In the genomic region with DNA sequence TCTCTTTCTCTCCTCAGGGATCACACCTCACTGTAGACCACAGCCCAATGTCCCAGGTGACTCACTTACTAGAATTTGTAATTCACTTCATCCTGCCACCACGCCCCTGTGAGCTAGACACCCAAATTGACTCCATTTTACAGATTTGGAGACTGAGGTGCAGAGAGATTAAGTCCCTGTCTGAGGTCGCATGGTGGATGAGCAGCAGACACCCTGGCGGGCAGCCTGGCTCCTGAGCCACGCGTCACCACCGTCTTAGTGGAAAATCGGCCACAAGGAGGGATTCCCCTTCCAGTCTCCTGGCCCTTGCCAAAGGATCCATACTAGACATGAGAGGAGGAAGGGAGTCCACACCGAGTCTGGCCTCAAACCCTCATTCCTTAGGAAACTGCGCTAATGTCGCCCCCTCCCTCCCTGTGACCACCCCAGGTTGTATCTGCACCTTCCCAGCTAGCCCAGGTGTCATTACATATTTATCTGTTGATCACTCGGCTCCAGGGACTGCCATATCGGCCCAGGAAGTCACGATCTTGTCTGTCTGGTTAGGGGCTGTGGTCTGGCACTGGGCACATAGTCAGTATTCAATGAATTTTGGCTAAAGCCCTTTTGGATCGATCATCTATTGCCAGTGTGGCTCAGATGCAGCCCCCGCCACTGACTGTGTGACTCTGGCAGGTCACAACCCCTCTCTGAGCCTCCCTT, we compare ENCODE assay signal across 13 cellular contexts. TPM values are rescaled to one million over a fixed set of nuclear protein-coding genes. Genes with fewer than 3 reads are reported as not detected.
A peak's percentile ranks its signal among the peaks of the same experiment; 100 is the strongest.
DNase-seq lines count a peak whose midpoint lies in the region; ATAC-seq and TF ChIP-seq lines count a peak whose summit lies in the region.
"Had no signal": no experiment of that assay in that cellular context is flagged by ENCODE, and none has a peak within 500 bp of the region (broad histone marks: within the 10 kb centered on the region; RNA-seq: fewer than 3 reads in every experiment).

No MANE protein-coding gene starts in this region.

- no peaks in the 10 kb centered on the region for H3K27me3 ChIP-seq in CD4-positive, CD25-positive, alpha-beta regulatory T cell (ENCODE audit: control insufficient read depth, insufficient read depth, low read length)
- no peaks in the 10 kb centered on the region for H3K27me3 ChIP-seq in RWPE2 (ENCODE audit: insufficient read depth, poor library complexity, severe bottlenecking)
- no peaks in the 10 kb centered on the region for H3K27me3 ChIP-seq in gastrocnemius medialis
- H3K27me3 ChIP-seq: cardiac muscle cell had no signal

- no peaks in the 10 kb centered on the region for H3K27me3 Mint-ChIP-seq in CD4-positive, CD25-positive, alpha-beta regulatory T cell

- no peak for ATAC-seq in CD4-positive, CD25-positive, alpha-beta regulatory T cell (ENCODE audit: low read depth in 2 of 2)
- ATAC-seq in RWPE2 (ENCODE audit: low read depth) (no peak), esophagus mucosa (peak; percentile 30), gastrocnemius medialis (no peak)

- in situ Hi-C loops in gastrocnemius medialis (cut with MboI; ENCODE audit: low sequenced_read_pairs in 4 of 4) = no loop called here

- peaks cover 0 to 2% (median 0%) of the 10 kb centered on the region in 7 donors for H3K9me3 Mint-ChIP-seq in CD4-positive, CD25-positive, alpha-beta regulatory T cell

- no peaks in the 10 kb centered on the region for H3K9me3 ChIP-seq in CD4-positive, CD25-positive, alpha-beta regulatory T cell (ENCODE audit: control insufficient read depth in 2 of 2, low read length in 2 of 2)
- H3K9me3 ChIP-seq in RWPE2 (ENCODE audit: severe bottlenecking) (no peaks in the 10 kb centered on the region), gastrocnemius medialis (no peaks in the 10 kb centered on the region)

- DNase-seq in CD4-positive, CD25-positive, alpha-beta regulatory T cell = peak in 1 of 3 donors; percentile 70
- DNase-seq in RWPE2 (ENCODE audit: low spot score) (no peak), gastrocnemius medialis (no peak), middle frontal gyrus (ENCODE audit: extremely low spot score, low spot score) (no peak), NCI-H526 (lab: John Stamatoyannopoulos, UW) (no peak), KG1 (lab: John Stamatoyannopoulos, UW) (no peak), GF-D8 (lab: John Stamatoyannopoulos, UW) (no peak)
- DNase-seq: DMS153; occipital lobe; stimulated activated naive B cell treated with anti-CD40 and anti-IgM and Interleukin-4, amounts not matched to agents 10 μg/mL and 1 μg/mL and 100 μg/mL, for 72 hours had no signal

- TF ChIP-seq CTCF in RWPE2 (IDR thresholded peaks at IDR 0.05; ENCODE audit: poor library complexity, severe bottlenecking) (no peak), gastrocnemius medialis (IDR thresholded peaks at IDR 0.05 in 4 of 5, conservative IDR thresholded peaks at IDR 0.05 in 1 of 5) (no peak)

- peak overlapping the region in 3 of 4 donors; percentile 54 to 75 (median 63) for H3K4me3 Mint-ChIP-seq in CD4-positive, CD25-positive, alpha-beta regulatory T cell
- H3K4me3 Mint-ChIP-seq: IgD-negative memory B cell; stimulated activated naive B cell treated with anti-CD40 and anti-IgM and Interleukin-4, amounts not matched to agents 10 μg/mL and 1 μg/mL and 100 μg/mL, for 72 hours had no signal

- H3K36me3 Mint-ChIP-seq in CD4-positive, CD25-positive, alpha-beta regulatory T cell = no peaks in the 10 kb centered on the region

- intact Hi-C loops in gastrocnemius medialis (cut with DNase I; ENCODE audit: low total_unique reads) = no loop called here

- peak overlapping the region; percentile 37 for H3K4me3 ChIP-seq in CD4-positive, CD25-positive, alpha-beta regulatory T cell (ENCODE audit: low read depth, low read length)
- H3K4me3 ChIP-seq in RWPE2 (ENCODE audit: severe bottlenecking) (no peak overlapping the region), gastrocnemius medialis (no peak overlapping the region)
- H3K4me3 ChIP-seq: cardiac muscle cell had no signal

- H3K4me1 ChIP-seq in CD4-positive, CD25-positive, alpha-beta regulatory T cell (ENCODE audit: control insufficient read depth, insufficient read depth, low read length, poor library complexity, severe bottlenecking) = peaks cover 42% of the 10 kb centered on the region
- H3K4me1 ChIP-seq in RWPE2 (ENCODE audit: insufficient read depth, poor library complexity, severe bottlenecking) = no peaks in the 10 kb centered on the region
- no peaks in the 10 kb centered on the region for H3K4me1 ChIP-seq in gastrocnemius medialis

- no peaks in the 10 kb centered on the region for H3K36me3 ChIP-seq in CD4-positive, CD25-positive, alpha-beta regulatory T cell (ENCODE audit: control insufficient read depth, insufficient read depth, low read length)
- no peaks in the 10 kb centered on the region for H3K36me3 ChIP-seq in RWPE2 (ENCODE audit: low read depth)
- H3K36me3 ChIP-seq in gastrocnemius medialis = no peaks in the 10 kb centered on the region
- H3K36me3 ChIP-seq: cardiac muscle cell had no signal

- H3K27ac ChIP-seq in CD4-positive, CD25-positive, alpha-beta regulatory T cell (ENCODE audit: insufficient read depth, low read length, poor library complexity, severe bottlenecking) = peak overlapping the region; percentile 52
- peak overlapping the region; percentile 0 for H3K27ac ChIP-seq in RWPE2 (ENCODE audit: poor library complexity, severe bottlenecking)
- peak overlapping the region in 3 of 4 donors; percentile 15 to 59 (median 37) for H3K27ac ChIP-seq in gastrocnemius medialis
- H3K27ac ChIP-seq: cardiac muscle cell had no signal

- peak overlapping the region; percentile 83 to 99 (median 85) for H3K27ac Mint-ChIP-seq in CD4-positive, CD25-positive, alpha-beta regulatory T cell
- H3K27ac Mint-ChIP-seq: stimulated activated naive B cell treated with anti-CD40 and anti-IgM and Interleukin-4, amounts not matched to agents 10 μg/mL and 1 μg/mL and 100 μg/mL, for 72 hours had no signal

- H3K4me1 Mint-ChIP-seq in CD4-positive, CD25-positive, alpha-beta regulatory T cell = peaks cover 18 to 68% (median 41%) of the 10 kb centered on the region in 4 donors

- TF ChIP-seq POLR2A in gastrocnemius medialis (IDR thresholded peaks at IDR 0.05) = no peak

RNA-seq across cellular contexts. Expression of gene PTGIS, which starts 25.7 kb away (rescaled TPM):
- not detected for total RNA-seq in CD4-positive, CD25-positive, alpha-beta regulatory T cell
- not detected for polyA plus RNA-seq in CD4-positive, CD25-positive, alpha-beta regulatory T cell
- total RNA-seq in esophagus mucosa (2.9 TPM), gastrocnemius medialis (10 to 100 TPM in 2 of 4 donors, 1 to 10 TPM in 2; 4.5 to 13.1 (median 9.5) TPM)
- polyA plus RNA-seq: IgD-negative memory B cell had no signal

Comparison
In these comparisons a context has a peak if more than half of its experiments do, and no peak if none do; other contexts are left out.
1. H3K27ac ChIP-seq: peak in every context shown above with its lines; median percentile 52 in CD4-positive, CD25-positive, alpha-beta regulatory T cell; 37 in gastrocnemius medialis; 0 in RWPE2.